15 cellular contexts compared by ENCODE assay signal in genomic region chr19:4861147-4861546, GRCh38. TPM values are rescaled to one million over a fixed set of nuclear protein-coding genes. Genes with fewer than 3 reads are reported as not detected.
DNase-seq lines count a peak whose midpoint lies in the region; ATAC-seq and TF ChIP-seq lines count a peak whose summit lies in the region.
"Had no signal": no experiment of that assay in that cellular context is flagged by ENCODE, and none has a peak within 500 bp of the region (broad histone marks: within the 10 kb centered on the region; RNA-seq: fewer than 3 reads in every experiment).

No MANE protein-coding gene starts in this region.

- H3K4me3 Mint-ChIP-seq in activated naive CD4-positive, alpha-beta T cell treated with anti-CD3 and anti-CD28 coated beads, Interleukin-2, amount 10 ng/mL, durations not matched to agents 7 days and 5 days: no peak overlapping the region
- H3K4me3 Mint-ChIP-seq: activated T-cell treated with anti-CD3 and anti-CD28 coated beads, Interleukin-2, amount 50 U/mL, for 72 hours; dendritic cell treated with granulocyte-macrophage colony-stimulating factor and Interleukin-4, amounts not matched to agents 40 ng/mL and 50 ng/mL, for 4 days; naive B cell had no signal

- no peak for TF ChIP-seq CTCF in sigmoid colon (IDR thresholded peaks at IDR 0.05)

- no peaks in the 10 kb centered on the region for H3K9me3 ChIP-seq in sigmoid colon

- H3K27ac ChIP-seq in sigmoid colon: no peak overlapping the region

- WGBS in sigmoid colon, 2 donors: 17 to 72% methylated on average over 10 of the region's 10 CpGs

- no peaks in the 10 kb centered on the region for H3K27me3 Mint-ChIP-seq in activated naive CD4-positive, alpha-beta T cell treated with anti-CD3 and anti-CD28 coated beads, Interleukin-2, amount 10 ng/mL, durations not matched to agents 7 days and 5 days
- H3K27me3 Mint-ChIP-seq: dendritic cell treated with granulocyte-macrophage colony-stimulating factor and Interleukin-4, amounts not matched to agents 40 ng/mL and 50 ng/mL, for 4 days; naive B cell had no signal

- ATAC-seq in left colon: peak; percentile 97
- ATAC-seq: activated T-cell treated with anti-CD3 and anti-CD28 coated beads, Interleukin-2, amount 50 U/mL, for 72 hours; sciatic nerve had no signal

- no peak overlapping the region for H3K4me3 ChIP-seq in sigmoid colon

- H3K27ac Mint-ChIP-seq in activated naive CD4-positive, alpha-beta T cell treated with anti-CD3 and anti-CD28 coated beads, Interleukin-2, amount 10 ng/mL, durations not matched to agents 7 days and 5 days: no peak overlapping the region
- H3K27ac Mint-ChIP-seq: activated T-cell treated with anti-CD3 and anti-CD28 coated beads, Interleukin-2, amount 50 U/mL, for 72 hours had no signal

- intact Hi-C loops in left colon (cut with DNase I, micrococcal nuclease): no loop called here
- intact Hi-C loops in sigmoid colon (cut with DNase I): loop anchor here (10.0 kb wide), 1 partner anchor 136 kb away; the partner anchor contains the start of gene DPP9

- CTCF ChIA-PET in activated naive CD4-positive, alpha-beta T cell treated with anti-CD3 and anti-CD28 coated beads, Interleukin-2, amount 10 ng/mL, durations not matched to agents 7 days and 5 days (lab: Charles Lee): no interaction called here

- H3K4me1 ChIP-seq in sigmoid colon: peaks cover 0 to under 1% (median under 1%) of the 10 kb centered on the region in 4 donors

- no peak for TF ChIP-seq EP300 in sigmoid colon (IDR thresholded peaks at IDR 0.05)

- H3K36me3 Mint-ChIP-seq in activated naive CD4-positive, alpha-beta T cell treated with anti-CD3 and anti-CD28 coated beads, Interleukin-2, amount 10 ng/mL, durations not matched to agents 7 days and 5 days: peaks cover 1% of the 10 kb centered on the region
- H3K36me3 Mint-ChIP-seq: naive B cell had no signal

- DNase-seq in NCI-H82 (lab: John Stamatoyannopoulos, UW) (peak; percentile 26), NCI-H82 treated with DMSO at 0.1 percent for 48 hours (lab: John Stamatoyannopoulos, UW; ENCODE audit: unreplicated experiment) (no peak), NCI-H748 (lab: John Stamatoyannopoulos, UW; ENCODE audit: unreplicated experiment) (peak; percentile 68), left colon (peak; percentile 79 to 91), RPMI8226 (no peak), GM19240 (ENCODE audit: insufficient read length, low spot score) (no peak), sigmoid colon (no peak)
- no peak for DNase-seq in activated naive CD4-positive, alpha-beta T cell treated with anti-CD3 and anti-CD28 coated beads, Interleukin-2, amount 10 ng/mL, durations not matched to agents 7 days and 5 days
- DNase-seq: activated T-cell treated with anti-CD3 and anti-CD28 coated beads, Interleukin-2, amount 50 U/mL, for 72 hours; amniotic stem cell; naive B cell had no signal

- peaks cover 9 to 55% (median 16%) of the 10 kb centered on the region in 4 donors for H3K36me3 ChIP-seq in sigmoid colon

- no peaks in the 10 kb centered on the region for H3K27me3 ChIP-seq in sigmoid colon

- peaks cover under 1% of the 10 kb centered on the region for H3K4me1 Mint-ChIP-seq in activated naive CD4-positive, alpha-beta T cell treated with anti-CD3 and anti-CD28 coated beads, Interleukin-2, amount 10 ng/mL, durations not matched to agents 7 days and 5 days

- H3K9me3 Mint-ChIP-seq in activated naive CD4-positive, alpha-beta T cell treated with anti-CD3 and anti-CD28 coated beads, Interleukin-2, amount 10 ng/mL, durations not matched to agents 7 days and 5 days: no peaks in the 10 kb centered on the region
- H3K9me3 Mint-ChIP-seq: activated T-cell treated with anti-CD3 and anti-CD28 coated beads, Interleukin-2, amount 50 U/mL, for 72 hours; dendritic cell treated with granulocyte-macrophage colony-stimulating factor and Interleukin-4, amounts not matched to agents 40 ng/mL and 50 ng/mL, for 4 days; naive B cell had no signal

- TF ChIP-seq POLR2A in sigmoid colon (IDR thresholded peaks at IDR 0.05): no peak

RNA-seq across cellular contexts. Expression of gene PLIN3, which starts 6.3 kb away (rescaled TPM):
- total RNA-seq in left colon: 100 to 1,000 TPM; 121 to 152 TPM
- total RNA-seq in sigmoid colon: 10 to 100 TPM; 20.3 to 34.2 (median 26.7) TPM
- polyA plus RNA-seq in sigmoid colon: 100 to 1,000 TPM; 111 to 191 (median 112) TPM

RNA-seq across cellular contexts. Expression of gene TICAM1, which starts 29.6 kb away (rescaled TPM):
- total RNA-seq in left colon: 10 to 100 TPM; 22.4 to 40.5 TPM
- 1 to 10 TPM; 3.9 to 5.3 (median 4.6) TPM for total RNA-seq in sigmoid colon
- 10 to 100 TPM; 17.4 to 49.0 (median 20.8) TPM for polyA plus RNA-seq in sigmoid colon

RNA-seq across cellular contexts. Expression of gene ARRDC5, which starts 41.5 kb away (rescaled TPM):
- total RNA-seq in left colon (under 1 TPM; 0.21 to 0.42 TPM), sigmoid colon (1 to 10 TPM in 1 of 4 donors, under 1 TPM in 1, not detected in 2; 0.27 to 1.1 TPM)
- 1 to 10 TPM in 1 of 3 donors, under 1 TPM in 1, not detected in 1; 0.60 to 1.1 TPM for polyA plus RNA-seq in sigmoid colon
- total RNA-seq: A172, HT1080 had no signal

RNA-seq across cellular contexts. Expression of gene UHRF1, which starts 48.2 kb away (rescaled TPM):
- total RNA-seq in left colon (10 to 100 TPM in 1 of 2 donors, 1 to 10 TPM in 1; 4.2 to 10.0 TPM), sigmoid colon (1 to 10 TPM in 3 of 4 donors, under 1 TPM in 1; 0.36 to 1.7 (median 1.4) TPM)
- polyA plus RNA-seq in sigmoid colon: 10 to 100 TPM in 1 of 3 donors, 1 to 10 TPM in 2; 1.2 to 10.5 (median 2.1) TPM

Comparison
In these comparisons a context has a peak if more than half of its experiments do, and no peak if none do; other contexts are left out.
1. DNase-seq: peak in NCI-H82 (single experiment), NCI-H748 (single experiment) and left colon (2 of 2); none in NCI-H82 treated with DMSO at 0.1 percent for 48 hours (single experiment), activated naive CD4-positive, alpha-beta T cell treated with anti-CD3 and anti-CD28 coated beads, Interleukin-2, amount 10 ng/mL, durations not matched to agents 7 days and 5 days (single experiment), RPMI8226 (single experiment), GM19240 (single experiment) and sigmoid colon (single experiment).